26 cellular contexts compared by ENCODE assay signal in genomic region chr19:8461376-8461775, GRCh38. TPM values are rescaled to one million over a fixed set of nuclear protein-coding genes. Genes with fewer than 3 reads are reported as not detected.
DNase-seq lines count a peak whose midpoint lies in the region; ATAC-seq, FAIRE-seq and TF ChIP-seq lines count a peak whose summit lies in the region.
"Had no signal": no experiment of that assay in that cellular context is flagged by ENCODE, and none has a peak within 500 bp of the region (broad histone marks: within the 10 kb centered on the region; RNA-seq: fewer than 3 reads in every experiment).

No MANE protein-coding gene starts in this region.

- no peak for FAIRE-seq in frontal cortex (lab: Jason Lieb, UNC)
- FAIRE-seq: endothelial cell of umbilical vein had no signal

- TF ChIP-seq CTCF in brain (conservative IDR thresholded peaks at IDR 0.05), result no peak

- H3K4me1 Mint-ChIP-seq in activated naive CD4-positive, alpha-beta T cell treated with anti-CD3 and anti-CD28 coated beads, Interleukin-2, amount 10 ng/mL, durations not matched to agents 7 days and 5 days, result peaks cover 18% of the 10 kb centered on the region
- H3K4me1 Mint-ChIP-seq in brain, result peaks cover 67% of the 10 kb centered on the region
- peaks cover 69% of the 10 kb centered on the region for H3K4me1 Mint-ChIP-seq in stimulated activated memory B cell treated with anti-CD40 and anti-IgM and Interleukin-4, amounts not matched to agents 10 μg/mL and 1 μg/mL and 100 μg/mL, for 72 hours

- H3K4me3 Mint-ChIP-seq in activated naive CD4-positive, alpha-beta T cell treated with anti-CD3 and anti-CD28 coated beads, Interleukin-2, amount 10 ng/mL, durations not matched to agents 7 days and 5 days, result no peak overlapping the region
- peak overlapping the region in 1 of 5 experiments; percentile 7 for H3K4me3 Mint-ChIP-seq in brain
- no peak overlapping the region for H3K4me3 Mint-ChIP-seq in stimulated activated memory B cell treated with anti-CD40 and anti-IgM and Interleukin-4, amounts not matched to agents 10 μg/mL and 1 μg/mL and 100 μg/mL, for 72 hours
- H3K4me3 Mint-ChIP-seq: activated CD8-positive, alpha-beta T cell treated with anti-CD3 and anti-CD28 coated beads for 36 hours; B cell; stimulated activated naive CD8-positive, alpha-beta T cell treated with anti-CD3 and anti-CD28 coated beads, Interleukin-15, Interleukin-2, amounts not matched to agents 100 ng/mL and 50 ng/mL, for 24 hours had no signal

- ATAC-seq in stimulated activated memory B cell treated with anti-CD40 and anti-IgM and Interleukin-4, amounts not matched to agents 10 μg/mL and 1 μg/mL and 100 μg/mL, for 72 hours, result no peak
- ATAC-seq: activated CD8-positive, alpha-beta T cell treated with anti-CD3 and anti-CD28 coated beads for 36 hours had no signal

- no peaks in the 10 kb centered on the region for H3K27me3 Mint-ChIP-seq in activated naive CD4-positive, alpha-beta T cell treated with anti-CD3 and anti-CD28 coated beads, Interleukin-2, amount 10 ng/mL, durations not matched to agents 7 days and 5 days
- H3K27me3 Mint-ChIP-seq in brain, result no peaks in the 10 kb centered on the region
- no peaks in the 10 kb centered on the region for H3K27me3 Mint-ChIP-seq in stimulated activated memory B cell treated with anti-CD40 and anti-IgM and Interleukin-4, amounts not matched to agents 10 μg/mL and 1 μg/mL and 100 μg/mL, for 72 hours
- H3K27me3 Mint-ChIP-seq: activated CD8-positive, alpha-beta T cell treated with anti-CD3 and anti-CD28 coated beads for 36 hours; B cell; stimulated activated naive CD8-positive, alpha-beta T cell treated with anti-CD3 and anti-CD28 coated beads, Interleukin-15, Interleukin-2, amounts not matched to agents 100 ng/mL and 50 ng/mL, for 24 hours had no signal

- peak overlapping the region; percentile 19 for H3K27ac Mint-ChIP-seq in activated naive CD4-positive, alpha-beta T cell treated with anti-CD3 and anti-CD28 coated beads, Interleukin-2, amount 10 ng/mL, durations not matched to agents 7 days and 5 days
- peak overlapping the region in 3 of 5 experiments; percentile 4 to 51 (median 33) for H3K27ac Mint-ChIP-seq in brain
- H3K27ac Mint-ChIP-seq in stimulated activated memory B cell treated with anti-CD40 and anti-IgM and Interleukin-4, amounts not matched to agents 10 μg/mL and 1 μg/mL and 100 μg/mL, for 72 hours, result peak overlapping the region; percentile 54
- H3K27ac Mint-ChIP-seq: stimulated activated naive CD8-positive, alpha-beta T cell treated with anti-CD3 and anti-CD28 coated beads, Interleukin-15, Interleukin-2, amounts not matched to agents 100 ng/mL and 50 ng/mL, for 24 hours had no signal

- H3K36me3 Mint-ChIP-seq in activated naive CD4-positive, alpha-beta T cell treated with anti-CD3 and anti-CD28 coated beads, Interleukin-2, amount 10 ng/mL, durations not matched to agents 7 days and 5 days, result peaks cover 57% of the 10 kb centered on the region
- H3K36me3 Mint-ChIP-seq in brain, result peaks cover 52% of the 10 kb centered on the region
- H3K36me3 Mint-ChIP-seq in stimulated activated memory B cell treated with anti-CD40 and anti-IgM and Interleukin-4, amounts not matched to agents 10 μg/mL and 1 μg/mL and 100 μg/mL, for 72 hours, result peaks cover 56% of the 10 kb centered on the region

- no peaks in the 10 kb centered on the region for H3K9me3 Mint-ChIP-seq in activated naive CD4-positive, alpha-beta T cell treated with anti-CD3 and anti-CD28 coated beads, Interleukin-2, amount 10 ng/mL, durations not matched to agents 7 days and 5 days
- H3K9me3 Mint-ChIP-seq in brain, result no peaks in the 10 kb centered on the region
- H3K9me3 Mint-ChIP-seq in stimulated activated memory B cell treated with anti-CD40 and anti-IgM and Interleukin-4, amounts not matched to agents 10 μg/mL and 1 μg/mL and 100 μg/mL, for 72 hours, result no peaks in the 10 kb centered on the region
- H3K9me3 Mint-ChIP-seq: activated CD8-positive, alpha-beta T cell treated with anti-CD3 and anti-CD28 coated beads for 36 hours; stimulated activated naive CD8-positive, alpha-beta T cell treated with anti-CD3 and anti-CD28 coated beads, Interleukin-15, Interleukin-2, amounts not matched to agents 100 ng/mL and 50 ng/mL, for 24 hours had no signal

- CTCF ChIA-PET in activated naive CD4-positive, alpha-beta T cell treated with anti-CD3 and anti-CD28 coated beads, Interleukin-2, amount 10 ng/mL, durations not matched to agents 7 days and 5 days (lab: Charles Lee), result no interaction called here

- no peak for DNase-seq in activated naive CD4-positive, alpha-beta T cell treated with anti-CD3 and anti-CD28 coated beads, Interleukin-2, amount 10 ng/mL, durations not matched to agents 7 days and 5 days
- no peak for DNase-seq in activated naive CD4-positive, alpha-beta T cell (lab: John Stamatoyannopoulos, UW)
- DNase-seq in myocyte (ENCODE audit: low read depth) (peak; percentile 48), frontal cortex (ENCODE audit: low spot score in 2 of 2) (no peak), T-helper 9 cell (no peak)
- DNase-seq in activated CD4-positive, CD25-positive, alpha-beta regulatory T cell treated with anti-CD3 and anti-CD28 coated beads, Interleukin-2, amount 50 U/mL, for 72 hours, result no peak
- DNase-seq: activated CD4-positive, CD25-positive, alpha-beta regulatory T cell; activated CD8-positive, alpha-beta T cell treated with anti-CD3 and anti-CD28 coated beads for 36 hours; activated effector memory CD4-positive, alpha-beta T cell treated with anti-CD3 and anti-CD28 coated beads, Interleukin-2, amount 50 U/mL, for 16 hours; activated T-cell treated with anti-CD3 and anti-CD28 coated beads for 4 hours; cerebellar nuclear complex; DMS153; heart left ventricle; NCI-H1105; NCI-H187 treated with DMSO at 0.1 percent for 48 hours; NCI-H526 treated with DMSO at 0.1 percent for 48 hours; SIG-M5; thyroid gland had no signal

RNA-seq across cellular contexts. Expression of gene HNRNPM, which starts 16.6 kb away (rescaled TPM):
- polyA plus RNA-seq in brain (ENCODE audit: insufficient read depth, low read depth, low replicate concordance), result 204 TPM
- total RNA-seq in myocyte (38.5 and 43.6 TPM in 2 replicates), frontal cortex (66.4 TPM)
- 89.3 TPM for polyA plus RNA-seq in myocyte (2012)

RNA-seq across cellular contexts. Expression of gene PRAM1, which starts 41.1 kb away (rescaled TPM):
- polyA plus RNA-seq in brain (ENCODE audit: insufficient read depth, low read depth, low replicate concordance), result 1.4 TPM
- total RNA-seq in myocyte, result not detected in 2 replicates
- polyA plus RNA-seq in myocyte (2012), result 0.09 TPM
- total RNA-seq in frontal cortex, result not detected
- total RNA-seq: HT-29, M059J, pulmonary artery endothelial cell had no signal

RNA-seq across cellular contexts. Expression of gene MARCHF2, which starts 48.3 kb away (rescaled TPM):
- 82.9 TPM for polyA plus RNA-seq in brain (ENCODE audit: insufficient read depth, low read depth, low replicate concordance)
- total RNA-seq in myocyte (60.6 and 91.3 TPM in 2 replicates), frontal cortex (49.3 TPM)
- 46.5 TPM for polyA plus RNA-seq in myocyte (2012)

RNA-seq across cellular contexts. Expression of gene ZNF414, which starts 52.6 kb away (rescaled TPM):
- 90.5 TPM for polyA plus RNA-seq in brain (ENCODE audit: insufficient read depth, low read depth, low replicate concordance)
- 5.4 and 6.1 TPM in 2 replicates for total RNA-seq in myocyte
- polyA plus RNA-seq in myocyte (2012), result 24.1 TPM
- total RNA-seq in frontal cortex, result 2.4 TPM
